2 cellular contexts compared by ENCODE assay signal in the genomic region with DNA sequence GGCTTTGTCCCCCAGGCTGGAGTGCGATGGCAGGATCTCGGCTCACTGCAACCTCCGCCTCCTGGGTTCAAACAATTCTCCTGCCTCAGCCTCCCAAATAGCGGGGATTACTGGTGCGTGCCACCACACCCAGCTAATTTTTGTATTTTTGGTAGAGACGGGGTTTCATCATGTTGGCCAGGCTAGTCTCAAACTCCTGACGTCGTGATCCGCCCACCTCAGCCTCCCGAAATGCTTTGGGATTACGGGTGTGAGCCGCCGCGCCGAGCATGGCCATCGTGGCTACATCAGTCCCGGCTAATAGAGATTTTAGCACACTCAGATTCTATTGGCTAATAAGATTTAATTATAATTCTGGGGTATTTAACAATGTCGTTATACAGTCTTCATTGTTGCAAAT. TPM values are rescaled to one million over a fixed set of nuclear protein-coding genes. Genes with fewer than 3 reads are reported as not detected.
"Had no signal": no experiment of that assay in that cellular context is flagged by ENCODE, and none has a peak within 500 bp of the region (broad histone marks: within the 10 kb centered on the region; RNA-seq: fewer than 3 reads in every experiment).

No MANE protein-coding gene starts in this region.

RNA-seq across cellular contexts. Expression of a gene that starts 41.0 kb away (rescaled TPM):
- total RNA-seq: SK-MEL-5 had no signal
- polyA plus RNA-seq: immature natural killer cell had no signal
